23 cellular contexts compared by ENCODE assay signal in the genomic region with DNA sequence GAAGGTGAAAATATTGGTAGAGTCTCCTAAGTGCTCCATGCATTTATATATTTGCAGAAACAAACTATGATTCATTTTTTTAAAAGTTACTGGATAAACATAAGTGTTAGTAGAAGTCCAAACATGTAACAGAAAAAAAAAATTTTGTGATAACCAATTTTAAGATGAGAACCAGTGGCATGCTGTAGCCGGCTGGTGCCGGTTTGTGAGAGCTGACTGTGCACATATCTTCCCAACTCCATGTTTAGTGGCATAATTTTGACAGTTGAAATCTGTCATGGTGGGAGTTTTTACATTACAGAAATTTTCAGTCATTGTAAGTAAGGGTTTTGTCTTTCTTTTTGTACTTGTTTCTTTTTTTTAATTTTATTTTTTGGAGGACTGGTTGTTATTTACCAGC.
"Had no signal": no experiment of that assay in that cellular context is flagged by ENCODE, and none has a peak within 500 bp of the region (broad histone marks: within the 10 kb centered on the region; RNA-seq: fewer than 3 reads in every experiment).

No MANE protein-coding gene starts in this region.

- H3K9me3 ChIP-seq: esophagus squamous epithelium, heart right ventricle had no signal

- H3K27me3 ChIP-seq: brain microvascular endothelial cell, heart right ventricle had no signal

- H3K4me3 ChIP-seq: esophagus squamous epithelium, heart right ventricle had no signal

- DNase-seq: activated CD4-positive, alpha-beta memory T cell treated with anti-CD3 and anti-CD28 coated beads for 36 hours; activated CD4-positive, alpha-beta T cell treated with anti-CD3 and anti-CD28 coated beads for 36 hours; activated CD4-positive, alpha-beta T cell treated with anti-CD3 and anti-CD28 coated beads, Interleukin-2, amount 10 ng/mL, durations not matched to agents 24 days and 14 days; activated CD4-positive, CD25-positive, alpha-beta regulatory T cell; activated CD4-positive, CD25-positive, alpha-beta regulatory T cell treated with anti-CD3 and anti-CD28 coated beads, Interleukin-2, amount 50 U/mL, for 72 hours; activated CD8-positive, alpha-beta memory T cell treated with anti-CD3 and anti-CD28 coated beads, Interleukin-2, amount 10 ng/mL, durations not matched to agents 7 days and 5 days; activated CD8-positive, alpha-beta memory T cell treated with anti-CD3 and anti-CD28 coated beads, Interleukin-2, amount 50 U/mL, for 4 hours; activated CD8-positive, alpha-beta T cell treated with anti-CD3 and anti-CD28 coated beads, Interleukin-2, amount 10 ng/mL, durations not matched to agents 7 days and 5 days; activated effector memory CD4-positive, alpha-beta T cell treated with anti-CD3 and anti-CD28 coated beads, Interleukin-2, amount 50 U/mL, for 16 hours; activated naive CD4-positive, alpha-beta T cell treated with anti-CD3 and anti-CD28 coated beads, Interleukin-2, amount 10 ng/mL, durations not matched to agents 7 days and 5 days; activated naive CD8-positive, alpha-beta T cell treated with anti-CD3 and anti-CD28 coated beads, Interleukin-2, amount 10 ng/mL, durations not matched to agents 7 days and 5 days; activated T-cell treated with anti-CD3 and anti-CD28 coated beads, Interleukin-2, amount 50 U/mL, for 1 hour; activated T-cell treated with anti-CD3 and anti-CD28 coated beads, Interleukin-2, amount 50 U/mL, for 48 hours; anterior cingulate cortex; brain microvascular endothelial cell; caudate nucleus; cortex of kidney; effector CD4-positive, alpha-beta T cell; effector memory CD8-positive, alpha-beta T cell; esophagus squamous epithelium; heart right ventricle had no signal

- ATAC-seq: activated CD4-positive, alpha-beta T cell treated with anti-CD3 and anti-CD28 coated beads for 36 hours; activated CD8-positive, alpha-beta memory T cell treated with anti-CD3 and anti-CD28 coated beads, Interleukin-2, amount 10 ng/mL, durations not matched to agents 7 days and 5 days; activated CD8-positive, alpha-beta T cell treated with anti-CD3 and anti-CD28 coated beads, Interleukin-2, amount 10 ng/mL, durations not matched to agents 7 days and 5 days; activated naive CD4-positive, alpha-beta T cell treated with anti-CD3 and anti-CD28 coated beads, Interleukin-2, amount 50 U/mL, for 72 hours; effector memory CD8-positive, alpha-beta T cell; heart right ventricle had no signal

- H3K27ac ChIP-seq: brain microvascular endothelial cell, epithelial cell of prostate, esophagus squamous epithelium, heart right ventricle had no signal

- H3K36me3 ChIP-seq: brain microvascular endothelial cell, esophagus squamous epithelium, heart right ventricle had no signal
